In the genomic region with DNA sequence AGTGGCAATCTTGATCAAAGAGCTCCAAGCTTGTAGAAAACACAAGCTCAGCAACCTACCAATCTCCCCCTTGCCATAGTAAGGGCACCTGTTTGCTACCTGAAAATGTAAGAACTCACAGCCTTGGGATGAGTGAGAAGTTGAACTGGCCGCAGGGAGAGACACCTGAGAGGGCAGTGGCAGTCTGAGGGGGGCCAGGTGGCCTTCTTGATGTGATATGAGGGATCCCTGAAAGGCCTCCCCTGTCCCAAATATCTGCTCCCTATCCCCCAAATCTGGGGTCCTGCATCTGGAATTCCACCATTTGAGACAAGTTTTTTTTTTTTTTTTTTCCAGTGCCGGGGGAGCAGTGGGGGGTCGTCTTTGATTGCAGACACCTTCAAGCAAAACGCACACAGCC, we compare ENCODE assay signal across 9 cellular contexts.
DNase-seq lines count a peak whose midpoint lies in the region; ATAC-seq and TF ChIP-seq lines count a peak whose summit lies in the region.
"Had no signal": no experiment of that assay in that cellular context is flagged by ENCODE, and none has a peak within 500 bp of the region (broad histone marks: within the 10 kb centered on the region; RNA-seq: fewer than 3 reads in every experiment).

No MANE protein-coding gene starts in this region.

- no peaks in the 10 kb centered on the region for H3K9me3 Mint-ChIP-seq in CD8-positive, alpha-beta memory T cell
- no peaks in the 10 kb centered on the region for H3K9me3 Mint-ChIP-seq in WTC11

- H3K36me3 Mint-ChIP-seq in CD8-positive, alpha-beta memory T cell = no peaks in the 10 kb centered on the region
- no peaks in the 10 kb centered on the region for H3K36me3 Mint-ChIP-seq in WTC11

- H3K9me3 ChIP-seq in CD8-positive, alpha-beta memory T cell (ENCODE audit: low read length) = no peaks in the 10 kb centered on the region
- no peaks in the 10 kb centered on the region for H3K9me3 ChIP-seq in psoas muscle
- H3K9me3 ChIP-seq in SJCRH30 (replicated peaks) = no peaks in the 10 kb centered on the region

- WGBS in psoas muscle, 3 donors = 55 to 75% (median 63%) methylated on average over 4 of the region's 4 CpGs

- H3K27ac ChIP-seq in CD8-positive, alpha-beta memory T cell (ENCODE audit: low read depth, low read length) = no peak overlapping the region
- H3K27ac ChIP-seq in foreskin keratinocyte (peak overlapping the region; percentile 89), psoas muscle (no peak overlapping the region), SJCRH30 (no peak overlapping the region)

- CTCF ChIA-PET in CD8-positive, alpha-beta memory T cell (lab: Charles Lee) = no interaction called here
- CTCF ChIA-PET in WTC11 (lab: Charles Lee) = interaction anchor here (0.5 to 2.2 kb wide), 12 partner anchors 24 to 930 kb away, joined by 3 to 12 read pairs (median 4); no protein-coding TSS in a partner anchor

- peak overlapping the region in 1 of 8 donors; percentile 57 for H3K27ac Mint-ChIP-seq in CD8-positive, alpha-beta memory T cell
- no peak overlapping the region for H3K27ac Mint-ChIP-seq in WTC11

- H3K4me3 Mint-ChIP-seq in CD8-positive, alpha-beta memory T cell = peak overlapping the region; percentile 13 to 78 (median 44)
- H3K4me3 Mint-ChIP-seq in WTC11 = peak overlapping the region; percentile 68

- peaks cover 14 to 60% of the 10 kb centered on the region in 2 donors for H3K27me3 Mint-ChIP-seq in CD8-positive, alpha-beta memory T cell
- peaks cover 78% of the 10 kb centered on the region for H3K27me3 Mint-ChIP-seq in WTC11 (ENCODE audit: low read depth)

- peaks cover 3 to 15% (median 5%) of the 10 kb centered on the region in 3 donors for H3K4me1 Mint-ChIP-seq in CD8-positive, alpha-beta memory T cell
- peaks cover 26% of the 10 kb centered on the region for H3K4me1 Mint-ChIP-seq in WTC11

- ATAC-seq in WTC11 = no peak
- ATAC-seq in foreskin keratinocyte = no peak
- no peak for ATAC-seq in psoas muscle
- ATAC-seq in GM21526 (IDR thresholded peaks at IDR 0.05; ENCODE audit: low FRiP score, unreplicated experiment) = no peak

- POLR2A ChIA-PET in CD8-positive, alpha-beta memory T cell (lab: Charles Lee) = no interaction called here
- POLR2A ChIA-PET in WTC11 (lab: Charles Lee) = interaction anchor here (0.6 to 0.7 kb wide), 3 partner anchors 50 to 216 kb away, joined by 3 read pairs; no protein-coding TSS in a partner anchor

- H3K27me3 ChIP-seq in CD8-positive, alpha-beta memory T cell (ENCODE audit: insufficient read depth, low read length, poor library complexity, severe bottlenecking) = no peaks in the 10 kb centered on the region
- H3K27me3 ChIP-seq in foreskin keratinocyte = peaks cover 3% of the 10 kb centered on the region
- no peaks in the 10 kb centered on the region for H3K27me3 ChIP-seq in psoas muscle (ENCODE audit: insufficient read depth in 3 of 3, low read length in 2 of 3)
- H3K27me3 ChIP-seq in SJCRH30 = no peaks in the 10 kb centered on the region

- intact Hi-C loops in psoas muscle (cut with DNase I) = no loop called here

- no peak for DNase-seq in CD8-positive, alpha-beta memory T cell
- DNase-seq in WTC11 (ENCODE audit: low spot score) (no peak), foreskin keratinocyte (no peak), psoas muscle (no peak), SKM-1 (lab: John Stamatoyannopoulos, UW; ENCODE audit: unreplicated experiment) (no peak), H4 (ENCODE audit: low spot score) (no peak), SJCRH30 (no peak)
- DNase-seq: NCI-H2081 had no signal

- H3K4me3 ChIP-seq in CD8-positive, alpha-beta memory T cell (ENCODE audit: low read length) = no peak overlapping the region
- H3K4me3 ChIP-seq in psoas muscle (peak overlapping the region; percentile 70), SJCRH30 (no peak overlapping the region)

- no peaks in the 10 kb centered on the region for H3K4me1 ChIP-seq in CD8-positive, alpha-beta memory T cell (ENCODE audit: insufficient read depth, low read length)
- H3K4me1 ChIP-seq in foreskin keratinocyte (no peaks in the 10 kb centered on the region), psoas muscle (peaks cover 3% of the 10 kb centered on the region), SJCRH30 (0 out of 2 replicates have a peak, but pooled peaks cover 3% of the 10 kb centered on the region)

- no peaks in the 10 kb centered on the region for H3K36me3 ChIP-seq in CD8-positive, alpha-beta memory T cell (ENCODE audit: insufficient read depth, low read length)
- H3K36me3 ChIP-seq in psoas muscle (ENCODE audit: insufficient read depth in 1 of 2, low read depth in 1 of 2) (no peaks in the 10 kb centered on the region), SJCRH30 (no peaks in the 10 kb centered on the region)

- TF ChIP-seq CTCF in WTC11 (IDR thresholded peaks at IDR 0.05) (no peak), foreskin keratinocyte (conservative IDR thresholded peaks at IDR 0.05) (no peak), psoas muscle (IDR thresholded peaks at IDR 0.05) (no peak)

TF ChIP-seq in WTC11, 78 proteins besides CTCF, POLR2A, EP300 and RAD21 (continues in another document):
- TF ChIP-seq ZNF138 (CRISPR knock-in tag; conservative IDR thresholded peaks at IDR 0.05) = no peak
- TF ChIP-seq NR2C2 (CRISPR knock-in tag; IDR thresholded peaks at IDR 0.05) = no peak
- TF ChIP-seq, protein P1, sequence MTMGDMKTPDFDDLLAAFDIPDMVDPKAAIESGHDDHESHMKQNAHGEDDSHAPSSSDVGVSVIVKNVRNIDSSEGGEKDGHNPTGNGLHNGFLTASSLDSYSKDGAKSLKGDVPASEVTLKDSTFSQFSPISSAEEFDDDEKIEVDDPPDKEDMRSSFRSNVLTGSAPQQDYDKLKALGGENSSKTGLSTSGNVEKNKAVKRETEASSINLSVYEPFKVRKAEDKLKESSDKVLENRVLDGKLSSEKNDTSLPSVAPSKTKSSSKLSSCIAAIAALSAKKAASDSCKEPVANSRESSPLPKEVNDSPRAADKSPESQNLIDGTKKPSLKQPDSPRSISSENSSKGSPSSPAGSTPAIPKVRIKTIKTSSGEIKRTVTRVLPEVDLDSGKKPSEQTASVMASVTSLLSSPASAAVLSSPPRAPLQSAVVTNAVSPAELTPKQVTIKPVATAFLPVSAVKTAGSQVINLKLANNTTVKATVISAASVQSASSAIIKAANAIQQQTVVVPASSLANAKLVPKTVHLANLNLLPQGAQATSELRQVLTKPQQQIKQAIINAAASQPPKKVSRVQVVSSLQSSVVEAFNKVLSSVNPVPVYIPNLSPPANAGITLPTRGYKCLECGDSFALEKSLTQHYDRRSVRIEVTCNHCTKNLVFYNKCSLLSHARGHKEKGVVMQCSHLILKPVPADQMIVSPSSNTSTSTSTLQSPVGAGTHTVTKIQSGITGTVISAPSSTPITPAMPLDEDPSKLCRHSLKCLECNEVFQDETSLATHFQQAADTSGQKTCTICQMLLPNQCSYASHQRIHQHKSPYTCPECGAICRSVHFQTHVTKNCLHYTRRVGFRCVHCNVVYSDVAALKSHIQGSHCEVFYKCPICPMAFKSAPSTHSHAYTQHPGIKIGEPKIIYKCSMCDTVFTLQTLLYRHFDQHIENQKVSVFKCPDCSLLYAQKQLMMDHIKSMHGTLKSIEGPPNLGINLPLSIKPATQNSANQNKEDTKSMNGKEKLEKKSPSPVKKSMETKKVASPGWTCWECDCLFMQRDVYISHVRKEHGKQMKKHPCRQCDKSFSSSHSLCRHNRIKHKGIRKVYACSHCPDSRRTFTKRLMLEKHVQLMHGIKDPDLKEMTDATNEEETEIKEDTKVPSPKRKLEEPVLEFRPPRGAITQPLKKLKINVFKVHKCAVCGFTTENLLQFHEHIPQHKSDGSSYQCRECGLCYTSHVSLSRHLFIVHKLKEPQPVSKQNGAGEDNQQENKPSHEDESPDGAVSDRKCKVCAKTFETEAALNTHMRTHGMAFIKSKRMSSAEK (CRISPR knock-in tag; IDR thresholded peaks at IDR 0.05; ENCODE audit: borderline replicate concordance) = no peak
- no peak for TF ChIP-seq SMAD4 (CRISPR knock-in tag; IDR thresholded peaks at IDR 0.05)
- TF ChIP-seq TP53 (CRISPR knock-in tag; IDR thresholded peaks at IDR 0.05) = no peak
- TF ChIP-seq NR1H2 (CRISPR knock-in tag; IDR thresholded peaks at IDR 0.05) = no peak
- TF ChIP-seq, protein P2, sequence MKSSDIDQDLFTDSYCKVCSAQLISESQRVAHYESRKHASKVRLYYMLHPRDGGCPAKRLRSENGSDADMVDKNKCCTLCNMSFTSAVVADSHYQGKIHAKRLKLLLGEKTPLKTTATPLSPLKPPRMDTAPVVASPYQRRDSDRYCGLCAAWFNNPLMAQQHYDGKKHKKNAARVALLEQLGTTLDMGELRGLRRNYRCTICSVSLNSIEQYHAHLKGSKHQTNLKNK (CRISPR knock-in tag; IDR thresholded peaks at IDR 0.05) = no peak
- TF ChIP-seq, protein P3, sequence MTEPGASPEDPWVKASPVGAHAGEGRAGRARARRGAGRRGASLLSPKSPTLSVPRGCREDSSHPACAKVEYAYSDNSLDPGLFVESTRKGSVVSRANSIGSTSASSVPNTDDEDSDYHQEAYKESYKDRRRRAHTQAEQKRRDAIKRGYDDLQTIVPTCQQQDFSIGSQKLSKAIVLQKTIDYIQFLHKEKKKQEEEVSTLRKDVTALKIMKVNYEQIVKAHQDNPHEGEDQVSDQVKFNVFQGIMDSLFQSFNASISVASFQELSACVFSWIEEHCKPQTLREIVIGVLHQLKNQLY (CRISPR knock-in tag; IDR thresholded peaks at IDR 0.05) = no peak
- no peak for TF ChIP-seq SP1 (CRISPR knock-in tag; conservative IDR thresholded peaks at IDR 0.05)
- TF ChIP-seq, protein P4, sequence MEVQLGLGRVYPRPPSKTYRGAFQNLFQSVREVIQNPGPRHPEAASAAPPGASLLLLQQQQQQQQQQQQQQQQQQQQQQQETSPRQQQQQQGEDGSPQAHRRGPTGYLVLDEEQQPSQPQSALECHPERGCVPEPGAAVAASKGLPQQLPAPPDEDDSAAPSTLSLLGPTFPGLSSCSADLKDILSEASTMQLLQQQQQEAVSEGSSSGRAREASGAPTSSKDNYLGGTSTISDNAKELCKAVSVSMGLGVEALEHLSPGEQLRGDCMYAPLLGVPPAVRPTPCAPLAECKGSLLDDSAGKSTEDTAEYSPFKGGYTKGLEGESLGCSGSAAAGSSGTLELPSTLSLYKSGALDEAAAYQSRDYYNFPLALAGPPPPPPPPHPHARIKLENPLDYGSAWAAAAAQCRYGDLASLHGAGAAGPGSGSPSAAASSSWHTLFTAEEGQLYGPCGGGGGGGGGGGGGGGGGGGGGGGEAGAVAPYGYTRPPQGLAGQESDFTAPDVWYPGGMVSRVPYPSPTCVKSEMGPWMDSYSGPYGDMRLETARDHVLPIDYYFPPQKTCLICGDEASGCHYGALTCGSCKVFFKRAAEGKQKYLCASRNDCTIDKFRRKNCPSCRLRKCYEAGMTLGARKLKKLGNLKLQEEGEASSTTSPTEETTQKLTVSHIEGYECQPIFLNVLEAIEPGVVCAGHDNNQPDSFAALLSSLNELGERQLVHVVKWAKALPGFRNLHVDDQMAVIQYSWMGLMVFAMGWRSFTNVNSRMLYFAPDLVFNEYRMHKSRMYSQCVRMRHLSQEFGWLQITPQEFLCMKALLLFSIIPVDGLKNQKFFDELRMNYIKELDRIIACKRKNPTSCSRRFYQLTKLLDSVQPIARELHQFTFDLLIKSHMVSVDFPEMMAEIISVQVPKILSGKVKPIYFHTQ (CRISPR knock-in tag; IDR thresholded peaks at IDR 0.05) = no peak
